In genomic region chr22:42269407-42270177, GRCh38 we compare ENCODE assay signal across 8 cellular contexts. TPM values are rescaled to one million over a fixed set of nuclear protein-coding genes. Genes with fewer than 3 reads are reported as not detected.
A peak's percentile ranks its signal among the peaks of the same experiment; 100 is the strongest.
DNase-seq lines count a peak whose midpoint lies in the region; ATAC-seq, FAIRE-seq and TF ChIP-seq lines count a peak whose summit lies in the region.

No MANE protein-coding gene starts in this region.

- peak overlapping the region; percentile 71 to 91 (median 87) for H3K27ac Mint-ChIP-seq in IgD-negative memory B cell
- peak overlapping the region; percentile 85 for H3K27ac Mint-ChIP-seq in astrocyte (ENCODE audit: unreplicated experiment)

- peak; percentile 50 for ATAC-seq in GM21528 (IDR thresholded peaks at IDR 0.05; ENCODE audit: low FRiP score, unreplicated experiment)

- H3K27me3 ChIP-seq in astrocyte (ENCODE audit: insufficient read depth, low read length) (no peaks in the 10 kb centered on the region), iPS-15b (ENCODE audit: control insufficient read depth, insufficient read depth, low read length) (peaks cover 4% of the 10 kb centered on the region), spleen (replicated peaks in 1 of 7) (no peaks in the 10 kb centered on the region)

- H3K9me3 ChIP-seq in astrocyte (ENCODE audit: insufficient read depth, low read depth, low read length) (no peaks in the 10 kb centered on the region), iPS-15b (ENCODE audit: control insufficient read depth, insufficient read depth, low read length) (no peaks in the 10 kb centered on the region), spleen (no peaks in the 10 kb centered on the region)

- H3K9me3 Mint-ChIP-seq in IgD-negative memory B cell: no peaks in the 10 kb centered on the region
- peaks cover 2% of the 10 kb centered on the region for H3K9me3 Mint-ChIP-seq in astrocyte (ENCODE audit: unreplicated experiment)

- H3K4me3 ChIP-seq in astrocyte (ENCODE audit: insufficient read depth, low read depth, low read length): peak overlapping the region; percentile 80
- peak overlapping the region; percentile 88 for H3K4me3 ChIP-seq in iPS-15b (ENCODE audit: low read depth, low read length)
- peak overlapping the region; percentile 68 to 100 (median 98) for H3K4me3 ChIP-seq in spleen

- no peaks in the 10 kb centered on the region for H3K36me3 ChIP-seq in astrocyte (ENCODE audit: insufficient read depth, low read length)
- H3K36me3 ChIP-seq in iPS-15b (ENCODE audit: control insufficient read depth, insufficient read depth, low read length): no peaks in the 10 kb centered on the region
- H3K36me3 ChIP-seq in spleen: peaks cover 0 to 8% (median 0%) of the 10 kb centered on the region in 6 donors

- DNase-seq in EL (peak; percentile 49), T-helper 1 cell (peak; percentile 58 to 66 (median 62)), astrocyte (ENCODE audit: low read depth) (peak; percentile 9), spleen (peak; percentile 94), middle frontal gyrus (ENCODE audit: extremely low spot score, low spot score) (no peak)

- peak overlapping the region; percentile 85 for H3K9ac ChIP-seq in astrocyte (ENCODE audit: low read length)
- H3K9ac ChIP-seq in iPS-15b (ENCODE audit: low read depth, low read length): peak overlapping the region; percentile 73

- H3K36me3 Mint-ChIP-seq in IgD-negative memory B cell: no peaks in the 10 kb centered on the region
- no peaks in the 10 kb centered on the region for H3K36me3 Mint-ChIP-seq in astrocyte (ENCODE audit: low read depth, unreplicated experiment)

- peak overlapping the region; percentile 99 for H3K4me2 ChIP-seq in astrocyte (ENCODE audit: low read length)

- H3K27me3 Mint-ChIP-seq in IgD-negative memory B cell (no peaks in the 10 kb centered on the region), astrocyte (ENCODE audit: low read depth, unreplicated experiment) (peaks cover 3% of the 10 kb centered on the region)

- peaks cover 55% of the 10 kb centered on the region for H3K79me2 ChIP-seq in astrocyte (ENCODE audit: insufficient read depth, low read length)

- peak overlapping the region; percentile 31 for H3K27ac ChIP-seq in astrocyte (ENCODE audit: low read depth, low read length)
- peak overlapping the region; percentile 81 to 95 (median 92) for H3K27ac ChIP-seq in spleen

- no peak for TF ChIP-seq CTCF in astrocyte (IDR thresholded peaks at IDR 0.05; ENCODE audit: insufficient read depth, low read depth, low read length)
- TF ChIP-seq CTCF in spleen (IDR thresholded peaks at IDR 0.05 in 8 of 11, conservative IDR thresholded peaks at IDR 0.05 in 3 of 11): peak in 4 of 11 experiments; percentile 11 to 35 (median 20)

- peaks cover 51% of the 10 kb centered on the region for H4K20me1 ChIP-seq in astrocyte (ENCODE audit: insufficient read depth, low read length)

- peaks cover 15 to 28% (median 16%) of the 10 kb centered on the region in 3 donors for H3K4me1 Mint-ChIP-seq in IgD-negative memory B cell
- H3K4me1 Mint-ChIP-seq in astrocyte (ENCODE audit: low read depth, unreplicated experiment): peaks cover 9% of the 10 kb centered on the region

- H2AFZ ChIP-seq in astrocyte (ENCODE audit: low read depth, low read length): peak overlapping the region; percentile 81

- 0 to 1% (median 0%) methylated on average over 19 to 70 of the region's 70 CpGs for WGBS in spleen, 5 donors

- intact Hi-C loops in spleen (cut with DNase I; ENCODE audit: low total_unique reads): no loop called here

- H3K4me3 Mint-ChIP-seq in IgD-negative memory B cell (peak overlapping the region; percentile 87 to 95 (median 90)), astrocyte (ENCODE audit: unreplicated experiment) (peak overlapping the region; percentile 94)

- no peak for FAIRE-seq in astrocyte (lab: Jason Lieb, UNC)

- H3K4me1 ChIP-seq in astrocyte (ENCODE audit: insufficient read depth, low read length): peaks cover 7% of the 10 kb centered on the region
- peaks cover 17% of the 10 kb centered on the region for H3K4me1 ChIP-seq in iPS-15b (ENCODE audit: control insufficient read depth, insufficient read depth, low read length)
- peaks cover 6 to 70% (median 44%) of the 10 kb centered on the region in 6 donors for H3K4me1 ChIP-seq in spleen

- TF ChIP-seq POLR2A in spleen (IDR thresholded peaks at IDR 0.05): no peak

RNA-seq across cellular contexts. Expression of gene TCF20, which starts 0.9 kb away (rescaled TPM):
- 1.4 TPM for polyA plus RNA-seq in IgD-negative memory B cell
- total RNA-seq in astrocyte: 37.3 and 37.6 TPM in 2 replicates
- 10 to 100 TPM; 38.5 to 54.1 (median 45.6) TPM for total RNA-seq in spleen
- polyA plus RNA-seq in spleen: 10 to 100 TPM in 1 of 3 donors, 1 to 10 TPM in 2; 4.4 to 10.5 (median 4.9) TPM
